In genomic region chr14:105195051-105195450, GRCh38 we compare ENCODE assay signal across 16 cellular contexts. TPM values are rescaled to one million over a fixed set of nuclear protein-coding genes. Genes with fewer than 3 reads are reported as not detected.
DNase-seq lines count a peak whose midpoint lies in the region; ATAC-seq, FAIRE-seq and TF ChIP-seq lines count a peak whose summit lies in the region.
"Had no signal": no experiment of that assay in that cellular context is flagged by ENCODE, and none has a peak within 500 bp of the region (broad histone marks: within the 10 kb centered on the region; RNA-seq: fewer than 3 reads in every experiment).

No MANE protein-coding gene starts in this region.

- H3K4me3 ChIP-seq in right atrium auricular region (no peak overlapping the region), mesendoderm (ENCODE audit: low read length) (no peak overlapping the region), upper lobe of left lung (no peak overlapping the region), pancreas (no peak overlapping the region)
- H3K4me3 ChIP-seq: Peyer's patch had no signal

- DNase-seq in right atrium auricular region (ENCODE audit: low spot score) (no peak), left cardiac atrium (no peak), endothelial cell (ENCODE audit: low spot score) (no peak), mesendoderm (no peak), upper lobe of left lung (peak in 1 of 2 donors; percentile 54), pancreas (no peak), OCI-M2 (lab: John Stamatoyannopoulos, UW; ENCODE audit: unreplicated experiment) (no peak)
- no peak for DNase-seq in activated naive CD4-positive, alpha-beta T cell treated with Interleukin-2 at 50 U/mL for 16 hours
- DNase-seq: HCEC 1CT, NCI-H187, NCI-H226, Peyer's patch had no signal

- TF ChIP-seq CTCF in right atrium auricular region (IDR thresholded peaks at IDR 0.05), result no peak
- TF ChIP-seq CTCF in endothelial cell (IDR thresholded peaks at IDR 0.05; ENCODE audit: unreplicated experiment), result no peak
- no peak for TF ChIP-seq CTCF in upper lobe of left lung (IDR thresholded peaks at IDR 0.05)
- no peak for TF ChIP-seq CTCF in pancreas (IDR thresholded peaks at IDR 0.05)

- intact Hi-C loops in left cardiac atrium (cut with DNase I), result no loop called here
- intact Hi-C loops in pancreas (cut with DNase I), result no loop called here

- H3K4ac ChIP-seq in mesendoderm (ENCODE audit: low read depth, low read length), result no peak overlapping the region

- no peak for TF ChIP-seq POLR2A in upper lobe of left lung (IDR thresholded peaks at IDR 0.05)

- H3K23ac ChIP-seq in mesendoderm (ENCODE audit: low read length), result no peak overlapping the region

- H2AK5ac ChIP-seq in mesendoderm (ENCODE audit: low read length), result peak overlapping the region; percentile 32

- no peak for TF ChIP-seq EP300 in upper lobe of left lung (IDR thresholded peaks at IDR 0.05)

- FAIRE-seq in pancreas (lab: Jason Lieb, UNC), result no peak
- FAIRE-seq: A204.1, HTR-8/SVneo had no signal

- no peak overlapping the region for H3K4me3 Mint-ChIP-seq in endothelial cell (ENCODE audit: unreplicated experiment)

- H3K27ac ChIP-seq in right atrium auricular region, result peak overlapping the region; percentile 57
- H3K27ac ChIP-seq in mesendoderm (ENCODE audit: low read depth, low read length), result no peak overlapping the region
- peak overlapping the region; percentile 80 to 88 (median 86) for H3K27ac ChIP-seq in upper lobe of left lung
- no peak overlapping the region for H3K27ac ChIP-seq in pancreas
- H3K27ac ChIP-seq: HL-60 had no signal

- peak overlapping the region; percentile 67 for H3K56ac ChIP-seq in mesendoderm (ENCODE audit: low read length)

- peak overlapping the region; percentile 97 for H3K27ac Mint-ChIP-seq in endothelial cell (ENCODE audit: unreplicated experiment)
- H3K27ac Mint-ChIP-seq: CD14-positive monocyte had no signal

- H3K27me3 Mint-ChIP-seq in endothelial cell (ENCODE audit: unreplicated experiment), result peaks cover 27% of the 10 kb centered on the region

- H3K36me3 ChIP-seq in right atrium auricular region (no peaks in the 10 kb centered on the region), mesendoderm (ENCODE audit: control insufficient read depth, insufficient read depth, low read length) (no peaks in the 10 kb centered on the region), upper lobe of left lung (no peaks in the 10 kb centered on the region), pancreas (no peaks in the 10 kb centered on the region)
- H3K36me3 ChIP-seq: Peyer's patch had no signal

- H2BK15ac ChIP-seq in mesendoderm (replicated peaks; ENCODE audit: low read depth), result no peak overlapping the region

- no peak overlapping the region for H4K5ac ChIP-seq in mesendoderm (ENCODE audit: low read length)

- H3K79me2 ChIP-seq in mesendoderm (ENCODE audit: control insufficient read depth, insufficient read depth, low read length), result no peaks in the 10 kb centered on the region

- H3K36me3 Mint-ChIP-seq in endothelial cell (ENCODE audit: low read depth, unreplicated experiment), result no peaks in the 10 kb centered on the region
- H3K36me3 Mint-ChIP-seq: CD14-positive monocyte had no signal

- no peaks in the 10 kb centered on the region for H3K79me1 ChIP-seq in mesendoderm (ENCODE audit: low read length)

- peaks cover 4 to 20% of the 10 kb centered on the region in 2 donors for H3K27me3 ChIP-seq in right atrium auricular region
- H3K27me3 ChIP-seq in mesendoderm (ENCODE audit: insufficient read depth, low read length, poor library complexity), result no peaks in the 10 kb centered on the region
- peaks cover 0 to 40% (median 17%) of the 10 kb centered on the region in 4 donors for H3K27me3 ChIP-seq in upper lobe of left lung
- H3K27me3 ChIP-seq in pancreas, result peaks cover 0 to 4% (median 0%) of the 10 kb centered on the region in 4 donors

- peak overlapping the region; percentile 41 for H2BK5ac ChIP-seq in mesendoderm (ENCODE audit: low read length)

- no peak for ATAC-seq in left cardiac atrium
- no peak for ATAC-seq in upper lobe of left lung (ENCODE audit: low FRiP score in 2 of 2)
- ATAC-seq in pancreas, result no peak

- H3K9me3 ChIP-seq in right atrium auricular region (no peaks in the 10 kb centered on the region), upper lobe of left lung (no peaks in the 10 kb centered on the region), pancreas (no peaks in the 10 kb centered on the region)
- H3K9me3 ChIP-seq: Peyer's patch had no signal

- H2BK120ac ChIP-seq in mesendoderm (ENCODE audit: low read depth, low read length), result no peak overlapping the region

- no peak overlapping the region for H3K9ac ChIP-seq in mesendoderm (ENCODE audit: low read length)

- H3K9me3 Mint-ChIP-seq in endothelial cell (ENCODE audit: unreplicated experiment), result no peaks in the 10 kb centered on the region

- H4K8ac ChIP-seq in mesendoderm (ENCODE audit: low read depth, low read length), result no peak overlapping the region

- H3K4me1 Mint-ChIP-seq in endothelial cell (ENCODE audit: unreplicated experiment), result peaks cover 49% of the 10 kb centered on the region

- no CpG with 5 or more reads among the region's 10 CpGs for WGBS in mesendoderm (ENCODE audit: extremely low coverage, insufficient coverage, low lambda C conversion rate)
- 78 to 82% methylated on average over 5 to 9 of the region's 10 CpGs for WGBS in upper lobe of left lung, 2 donors
- 85 to 89% methylated on average over 8 to 10 of the region's 10 CpGs for WGBS in pancreas, 2 donors

- peaks cover 0 to 72% of the 10 kb centered on the region in 2 donors for H3K4me1 ChIP-seq in right atrium auricular region
- H3K4me1 ChIP-seq in mesendoderm (ENCODE audit: control insufficient read depth, low read depth, low read length), result peaks cover 7% of the 10 kb centered on the region
- peaks cover 70 to 73% (median 72%) of the 10 kb centered on the region in 4 donors for H3K4me1 ChIP-seq in upper lobe of left lung
- H3K4me1 ChIP-seq in pancreas, result no peaks in the 10 kb centered on the region

- H3K4me2 ChIP-seq in mesendoderm (ENCODE audit: low read length), result no peak overlapping the region

- H3K18ac ChIP-seq in mesendoderm (ENCODE audit: low read length), result no peak overlapping the region

RNA-seq across cellular contexts. Expression of gene NUDT14, which starts 13.9 kb away (rescaled TPM):
- total RNA-seq in right atrium auricular region (10 to 100 TPM; 17.1 to 18.9 TPM), left cardiac atrium (10 to 100 TPM; 25.9 to 29.1 TPM), endothelial cell (ENCODE audit: unreplicated experiment) (135 TPM), upper lobe of left lung (10 to 100 TPM; 17.9 to 87.5 (median 54.9) TPM), pancreas (10 to 100 TPM; 24.7 to 36.6 (median 30.4) TPM)
- 10.5 TPM for polyA plus RNA-seq in mesendoderm (2013, experiment 1 of 2)
- polyA plus RNA-seq in mesendoderm (2013, experiment 2 of 2), result 10.4 TPM
- 10 to 100 TPM; 47.8 to 64.9 TPM for polyA plus RNA-seq in pancreas

RNA-seq across cellular contexts. Expression of gene JAG2, which starts 26.5 kb away (rescaled TPM):
- total RNA-seq in right atrium auricular region, result 10 to 100 TPM; 14.5 to 17.3 TPM
- total RNA-seq in left cardiac atrium, result 10 to 100 TPM; 22.4 to 25.5 TPM
- 280 TPM for total RNA-seq in endothelial cell (ENCODE audit: unreplicated experiment)
- polyA plus RNA-seq in mesendoderm (2013, experiment 1 of 2), result 0.56 TPM
- polyA plus RNA-seq in mesendoderm (2013, experiment 2 of 2), result 0.73 TPM
- 10 to 100 TPM; 14.9 to 43.4 (median 23.8) TPM for total RNA-seq in upper lobe of left lung
- total RNA-seq in pancreas, result 10 to 100 TPM in 4 of 6 donors, 1 to 10 TPM in 2; 9.9 to 16.8 (median 10.7) TPM
- 10 to 100 TPM; 25.3 to 38.3 TPM for polyA plus RNA-seq in pancreas
- polyA plus RNA-seq: CD14-positive monocyte had no signal

RNA-seq across cellular contexts. Expression of gene BTBD6, which starts 53.3 kb away (rescaled TPM):
- total RNA-seq in right atrium auricular region (10 to 100 TPM; 26.9 to 34.9 TPM), left cardiac atrium (10 to 100 TPM; 37.7 to 42.7 TPM), endothelial cell (ENCODE audit: unreplicated experiment) (45.1 TPM), upper lobe of left lung (10 to 100 TPM; 36.4 to 71.7 (median 49.8) TPM), pancreas (10 to 100 TPM in 1 of 6 donors, 1 to 10 TPM in 5; 4.3 to 12.5 (median 6.7) TPM)
- 12.0 TPM for polyA plus RNA-seq in mesendoderm (2013, experiment 1 of 2)
- polyA plus RNA-seq in mesendoderm (2013, experiment 2 of 2), result 12.3 TPM
- polyA plus RNA-seq in pancreas, result 10 to 100 TPM; 20.1 to 44.5 TPM

Comparison
In these comparisons a context has a peak if more than half of its experiments do, and no peak if none do; other contexts are left out.
1. H3K27ac ChIP-seq: peak in right atrium auricular region (2 of 2) and upper lobe of left lung (4 of 4); none in mesendoderm (single experiment) and pancreas (0 of 4).